Comparison of ENCODE assay signal across 32 cellular contexts in genomic region chr2:130766037-130766436, GRCh38. TPM values are rescaled to one million over a fixed set of nuclear protein-coding genes. Genes with fewer than 3 reads are reported as not detected.
"Had no signal": no experiment of that assay in that cellular context is flagged by ENCODE, and none has a peak within 500 bp of the region (broad histone marks: within the 10 kb centered on the region; RNA-seq: fewer than 3 reads in every experiment).

No MANE protein-coding gene starts in this region.

- H3K4me1 Mint-ChIP-seq: activated CD4-positive, alpha-beta memory T cell treated with anti-CD3 and anti-CD28 coated beads, Interleukin-2, amount 10 ng/mL, durations not matched to agents 7 days and 5 days; activated CD4-positive, alpha-beta T cell treated with anti-CD3 and anti-CD28 coated beads for 36 hours; activated CD4-positive, alpha-beta T cell treated with anti-CD3 and anti-CD28 coated beads, Interleukin-2, amount 10 ng/mL, durations not matched to agents 7 days and 5 days; activated naive CD4-positive, alpha-beta T cell treated with anti-CD3 and anti-CD28 coated beads, Interleukin-2, amount 10 ng/mL, durations not matched to agents 7 days and 5 days; activated naive CD8-positive, alpha-beta T cell treated with anti-CD3 and anti-CD28 coated beads, Interleukin-2, amount 10 ng/mL, durations not matched to agents 7 days and 5 days; brain; central memory CD8-positive, alpha-beta T cell had no signal

- H3K27me3 ChIP-seq: ascending aorta, cardiac muscle cell had no signal

- H3K4me3 ChIP-seq: ascending aorta, breast epithelium, cardiac muscle cell, gastroesophageal sphincter had no signal

- DNase-seq: activated CD4-positive, alpha-beta memory T cell treated with anti-CD3 and anti-CD28 coated beads, Interleukin-2, amount 10 ng/mL, durations not matched to agents 7 days and 5 days; activated CD4-positive, alpha-beta T cell treated with anti-CD3 and anti-CD28 coated beads for 36 hours; activated CD4-positive, alpha-beta T cell treated with anti-CD3 and anti-CD28 coated beads, Interleukin-2, amount 10 ng/mL, durations not matched to agents 7 days and 5 days; activated CD4-positive, alpha-beta T cell treated with anti-CD3 and anti-CD28 coated beads, Interleukin-2, amount 50 U/mL, for 4 hours; activated CD4-positive, CD25-positive, alpha-beta regulatory T cell; activated CD4-positive, CD25-positive, alpha-beta regulatory T cell treated with anti-CD3 and anti-CD28 coated beads, Interleukin-2, amount 50 U/mL, for 72 hours; activated CD8-positive, alpha-beta memory T cell treated with anti-CD3 and anti-CD28 coated beads, Interleukin-2, amount 50 U/mL, for 48 hours; activated gamma-delta T cell; activated naive CD4-positive, alpha-beta T cell; activated naive CD4-positive, alpha-beta T cell treated with anti-CD3 and anti-CD28 coated beads, Interleukin-2, amount 10 ng/mL, durations not matched to agents 7 days and 5 days; activated naive CD8-positive, alpha-beta T cell treated with anti-CD3 and anti-CD28 coated beads, Interleukin-2, amount 10 ng/mL, durations not matched to agents 7 days and 5 days; activated T-cell treated with anti-CD3 and anti-CD28 coated beads for 4 hours; activated T-cell treated with anti-CD3 and anti-CD28 coated beads, Interleukin-2, amount 50 U/mL, for 24 hours; activated T-cell treated with anti-CD3 and anti-CD28 coated beads, Interleukin-2, amount 50 U/mL, for 72 hours; cortex of kidney; dermis blood vessel endothelial cell; effector CD4-positive, alpha-beta T cell; endodermal cell; foreskin keratinocyte; T-helper 2 cell had no signal

- H3K27me3 Mint-ChIP-seq: activated CD4-positive, alpha-beta T cell treated with anti-CD3 and anti-CD28 coated beads, Interleukin-2, amount 10 ng/mL, durations not matched to agents 7 days and 5 days; brain had no signal

- H3K36me3 ChIP-seq: ascending aorta, breast epithelium, cardiac muscle cell, gastroesophageal sphincter had no signal

- H3K27ac Mint-ChIP-seq: activated CD4-positive, alpha-beta memory T cell treated with anti-CD3 and anti-CD28 coated beads, Interleukin-2, amount 10 ng/mL, durations not matched to agents 7 days and 5 days; activated CD4-positive, alpha-beta T cell treated with anti-CD3 and anti-CD28 coated beads for 36 hours; activated CD4-positive, alpha-beta T cell treated with anti-CD3 and anti-CD28 coated beads, Interleukin-2, amount 10 ng/mL, durations not matched to agents 7 days and 5 days; activated naive CD4-positive, alpha-beta T cell treated with anti-CD3 and anti-CD28 coated beads, Interleukin-2, amount 10 ng/mL, durations not matched to agents 7 days and 5 days; activated naive CD4-positive, alpha-beta T cell treated with anti-CD3 and anti-CD28 coated beads, Interleukin-2, amount 50 U/mL, for 72 hours; activated naive CD8-positive, alpha-beta T cell treated with anti-CD3 and anti-CD28 coated beads, Interleukin-2, amount 10 ng/mL, durations not matched to agents 7 days and 5 days; activated T-cell treated with anti-CD3 and anti-CD28 coated beads, Interleukin-2, amount 50 U/mL, for 24 hours; activated T-cell treated with anti-CD3 and anti-CD28 coated beads, Interleukin-2, amount 50 U/mL, for 72 hours; endodermal cell had no signal

- H3K4me1 ChIP-seq: ascending aorta, breast epithelium, foreskin keratinocyte, gastroesophageal sphincter had no signal

- H3K4me3 Mint-ChIP-seq: activated CD4-positive, alpha-beta memory T cell treated with anti-CD3 and anti-CD28 coated beads, Interleukin-2, amount 10 ng/mL, durations not matched to agents 7 days and 5 days; activated CD4-positive, alpha-beta T cell treated with anti-CD3 and anti-CD28 coated beads for 36 hours; activated CD4-positive, alpha-beta T cell treated with anti-CD3 and anti-CD28 coated beads, Interleukin-2, amount 10 ng/mL, durations not matched to agents 7 days and 5 days; activated naive CD4-positive, alpha-beta T cell treated with anti-CD3 and anti-CD28 coated beads, Interleukin-2, amount 10 ng/mL, durations not matched to agents 7 days and 5 days; activated naive CD8-positive, alpha-beta T cell treated with anti-CD3 and anti-CD28 coated beads, Interleukin-2, amount 10 ng/mL, durations not matched to agents 7 days and 5 days; activated T-cell treated with anti-CD3 and anti-CD28 coated beads, Interleukin-2, amount 50 U/mL, for 24 hours; activated T-cell treated with anti-CD3 and anti-CD28 coated beads, Interleukin-2, amount 50 U/mL, for 72 hours; brain; central memory CD8-positive, alpha-beta T cell; endodermal cell had no signal

- ATAC-seq: activated CD4-positive, alpha-beta T cell treated with anti-CD3 and anti-CD28 coated beads for 36 hours; activated naive CD4-positive, alpha-beta T cell treated with anti-CD3 and anti-CD28 coated beads, Interleukin-2, amount 50 U/mL, for 72 hours; activated T-cell treated with anti-CD3 and anti-CD28 coated beads, Interleukin-2, amount 50 U/mL, for 72 hours; esophagus mucosa; foreskin keratinocyte; gastroesophageal sphincter had no signal

- H3K36me3 Mint-ChIP-seq: activated naive CD4-positive, alpha-beta T cell treated with anti-CD3 and anti-CD28 coated beads, Interleukin-2, amount 10 ng/mL, durations not matched to agents 7 days and 5 days; activated naive CD4-positive, alpha-beta T cell treated with anti-CD3 and anti-CD28 coated beads, Interleukin-2, amount 50 U/mL, for 72 hours; activated naive CD8-positive, alpha-beta T cell treated with anti-CD3 and anti-CD28 coated beads, Interleukin-2, amount 10 ng/mL, durations not matched to agents 7 days and 5 days; brain had no signal

- H3K9me3 Mint-ChIP-seq: activated CD4-positive, alpha-beta memory T cell treated with anti-CD3 and anti-CD28 coated beads, Interleukin-2, amount 10 ng/mL, durations not matched to agents 7 days and 5 days; activated CD4-positive, alpha-beta T cell treated with anti-CD3 and anti-CD28 coated beads, Interleukin-2, amount 10 ng/mL, durations not matched to agents 7 days and 5 days; activated naive CD4-positive, alpha-beta T cell treated with anti-CD3 and anti-CD28 coated beads, Interleukin-2, amount 10 ng/mL, durations not matched to agents 7 days and 5 days; activated naive CD4-positive, alpha-beta T cell treated with anti-CD3 and anti-CD28 coated beads, Interleukin-2, amount 50 U/mL, for 72 hours; activated naive CD8-positive, alpha-beta T cell treated with anti-CD3 and anti-CD28 coated beads, Interleukin-2, amount 10 ng/mL, durations not matched to agents 7 days and 5 days; activated T-cell treated with anti-CD3 and anti-CD28 coated beads, Interleukin-2, amount 50 U/mL, for 24 hours; activated T-cell treated with anti-CD3 and anti-CD28 coated beads, Interleukin-2, amount 50 U/mL, for 72 hours; brain; central memory CD8-positive, alpha-beta T cell; endodermal cell had no signal

- H3K27ac ChIP-seq: ascending aorta, breast epithelium, cardiac muscle cell, foreskin keratinocyte, gastroesophageal sphincter had no signal

- H3K9me3 ChIP-seq: ascending aorta, breast epithelium, gastroesophageal sphincter had no signal

RNA-seq across cellular contexts. Expression of gene AMER3, which starts 10.7 kb away (rescaled TPM):
- total RNA-seq: activated CD4-positive, alpha-beta memory T cell treated with anti-CD3 and anti-CD28 coated beads, Interleukin-2, amount 10 ng/mL, durations not matched to agents 7 days and 5 days; activated CD4-positive, alpha-beta T cell treated with anti-CD3 and anti-CD28 coated beads for 36 hours; activated CD4-positive, alpha-beta T cell treated with anti-CD3 and anti-CD28 coated beads, Interleukin-2, amount 10 ng/mL, durations not matched to agents 7 days and 5 days; activated naive CD4-positive, alpha-beta T cell treated with anti-CD3 and anti-CD28 coated beads, Interleukin-2, amount 50 U/mL, for 72 hours; activated naive CD8-positive, alpha-beta T cell treated with anti-CD3 and anti-CD28 coated beads, Interleukin-2, amount 10 ng/mL, durations not matched to agents 7 days and 5 days; activated T-cell treated with anti-CD3 and anti-CD28 coated beads, Interleukin-2, amount 50 U/mL, for 72 hours; ascending aorta; breast epithelium; dermis blood vessel endothelial cell; epithelial cell of proximal tubule; esophagus mucosa; foreskin keratinocyte; glomerular endothelial cell; T-helper 1 cell treated with Interleukin-12 subunit alpha and Interleukin-12 subunit beta and Interleukin-4 antibody, amounts not matched to agents 30 ng/mL and 1 ng/mL, for 36 hours had no signal

RNA-seq across cellular contexts. Expression of gene GPR148, which starts 37.2 kb away (rescaled TPM):
- total RNA-seq: activated CD4-positive, alpha-beta memory T cell treated with anti-CD3 and anti-CD28 coated beads, Interleukin-2, amount 10 ng/mL, durations not matched to agents 7 days and 5 days; activated CD4-positive, alpha-beta T cell treated with anti-CD3 and anti-CD28 coated beads for 36 hours; activated CD4-positive, alpha-beta T cell treated with anti-CD3 and anti-CD28 coated beads, Interleukin-2, amount 10 ng/mL, durations not matched to agents 7 days and 5 days; activated naive CD4-positive, alpha-beta T cell treated with anti-CD3 and anti-CD28 coated beads, Interleukin-2, amount 50 U/mL, for 72 hours; activated naive CD8-positive, alpha-beta T cell treated with anti-CD3 and anti-CD28 coated beads, Interleukin-2, amount 10 ng/mL, durations not matched to agents 7 days and 5 days; activated T-cell treated with anti-CD3 and anti-CD28 coated beads, Interleukin-2, amount 50 U/mL, for 72 hours; ascending aorta; breast epithelium; cardiac muscle cell; cerebellum; dermis blood vessel endothelial cell; endodermal cell; epithelial cell of proximal tubule; esophagus mucosa; foreskin keratinocyte; gastroesophageal sphincter; glomerular endothelial cell; T-helper 1 cell treated with Interleukin-12 subunit alpha and Interleukin-12 subunit beta and Interleukin-4 antibody, amounts not matched to agents 30 ng/mL and 1 ng/mL, for 36 hours had no signal
